1 cellular context compared by ENCODE assay signal in genomic region chr10:101237908-101238731, GRCh38.
TF ChIP-seq lines count a peak whose summit lies in the region.

No MANE protein-coding gene starts in this region.

TF ChIP-seq in WTC11, 78 proteins besides CTCF, POLR2A, EP300 and RAD21 (continued from another document):
- TF ChIP-seq ZNF281 (CRISPR knock-in tag; IDR thresholded peaks at IDR 0.05): no peak
- no peak for TF ChIP-seq SMAD3 (CRISPR knock-in tag; IDR thresholded peaks at IDR 0.05; ENCODE audit: borderline replicate concordance)
- TF ChIP-seq, protein P1, sequence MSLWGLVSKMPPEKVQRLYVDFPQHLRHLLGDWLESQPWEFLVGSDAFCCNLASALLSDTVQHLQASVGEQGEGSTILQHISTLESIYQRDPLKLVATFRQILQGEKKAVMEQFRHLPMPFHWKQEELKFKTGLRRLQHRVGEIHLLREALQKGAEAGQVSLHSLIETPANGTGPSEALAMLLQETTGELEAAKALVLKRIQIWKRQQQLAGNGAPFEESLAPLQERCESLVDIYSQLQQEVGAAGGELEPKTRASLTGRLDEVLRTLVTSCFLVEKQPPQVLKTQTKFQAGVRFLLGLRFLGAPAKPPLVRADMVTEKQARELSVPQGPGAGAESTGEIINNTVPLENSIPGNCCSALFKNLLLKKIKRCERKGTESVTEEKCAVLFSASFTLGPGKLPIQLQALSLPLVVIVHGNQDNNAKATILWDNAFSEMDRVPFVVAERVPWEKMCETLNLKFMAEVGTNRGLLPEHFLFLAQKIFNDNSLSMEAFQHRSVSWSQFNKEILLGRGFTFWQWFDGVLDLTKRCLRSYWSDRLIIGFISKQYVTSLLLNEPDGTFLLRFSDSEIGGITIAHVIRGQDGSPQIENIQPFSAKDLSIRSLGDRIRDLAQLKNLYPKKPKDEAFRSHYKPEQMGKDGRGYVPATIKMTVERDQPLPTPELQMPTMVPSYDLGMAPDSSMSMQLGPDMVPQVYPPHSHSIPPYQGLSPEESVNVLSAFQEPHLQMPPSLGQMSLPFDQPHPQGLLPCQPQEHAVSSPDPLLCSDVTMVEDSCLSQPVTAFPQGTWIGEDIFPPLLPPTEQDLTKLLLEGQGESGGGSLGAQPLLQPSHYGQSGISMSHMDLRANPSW (CRISPR knock-in tag; conservative IDR thresholded peaks at IDR 0.05; ENCODE audit: low read depth): no peak
- TF ChIP-seq, protein P2, sequence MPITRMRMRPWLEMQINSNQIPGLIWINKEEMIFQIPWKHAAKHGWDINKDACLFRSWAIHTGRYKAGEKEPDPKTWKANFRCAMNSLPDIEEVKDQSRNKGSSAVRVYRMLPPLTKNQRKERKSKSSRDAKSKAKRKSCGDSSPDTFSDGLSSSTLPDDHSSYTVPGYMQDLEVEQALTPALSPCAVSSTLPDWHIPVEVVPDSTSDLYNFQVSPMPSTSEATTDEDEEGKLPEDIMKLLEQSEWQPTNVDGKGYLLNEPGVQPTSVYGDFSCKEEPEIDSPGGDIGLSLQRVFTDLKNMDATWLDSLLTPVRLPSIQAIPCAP (CRISPR knock-in tag; IDR thresholded peaks at IDR 0.05): no peak
